Comparison of ENCODE assay signal across 23 cellular contexts in the genomic region with DNA sequence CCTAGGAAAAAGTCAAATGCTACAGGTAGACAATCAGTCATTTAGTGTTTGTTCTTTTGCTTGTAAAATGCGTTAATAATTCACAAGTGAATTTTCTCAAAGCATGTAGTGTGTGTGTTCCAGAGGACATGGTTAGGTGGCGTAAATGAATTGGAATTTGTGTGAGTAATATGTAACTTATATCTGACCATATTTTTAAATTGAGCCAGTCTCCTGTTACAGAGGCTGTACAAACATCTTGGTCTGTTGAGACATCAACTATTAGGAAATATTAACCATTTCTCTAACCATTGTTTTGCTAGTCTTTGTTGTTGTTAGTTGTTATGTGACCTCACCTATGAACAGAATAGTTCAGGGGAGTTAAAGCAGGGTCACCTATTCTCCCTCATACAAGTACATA. TPM values are rescaled to one million over a fixed set of nuclear protein-coding genes. Genes with fewer than 3 reads are reported as not detected.
A peak's percentile ranks its signal among the peaks of the same experiment; 100 is the strongest.
DNase-seq lines count a peak whose midpoint lies in the region; ATAC-seq, FAIRE-seq and TF ChIP-seq lines count a peak whose summit lies in the region.
"Had no signal": no experiment of that assay in that cellular context is flagged by ENCODE, and none has a peak within 500 bp of the region (broad histone marks: within the 10 kb centered on the region; RNA-seq: fewer than 3 reads in every experiment).

No MANE protein-coding gene starts in this region.

- no peaks in the 10 kb centered on the region for H3K27me3 ChIP-seq in astrocyte (ENCODE audit: insufficient read depth, low read length)
- H3K27me3 ChIP-seq: adrenal gland had no signal

- H3K4me1 Mint-ChIP-seq in astrocyte (ENCODE audit: low read depth, unreplicated experiment), result no peaks in the 10 kb centered on the region
- no peaks in the 10 kb centered on the region for H3K4me1 Mint-ChIP-seq in stimulated activated memory B cell treated with anti-CD40 and anti-IgM and Interleukin-4, amounts not matched to agents 10 μg/mL and 1 μg/mL and 100 μg/mL, for 72 hours

- H3K27ac Mint-ChIP-seq in astrocyte (ENCODE audit: unreplicated experiment), result no peak overlapping the region
- no peak overlapping the region for H3K27ac Mint-ChIP-seq in stimulated activated memory B cell treated with anti-CD40 and anti-IgM and Interleukin-4, amounts not matched to agents 10 μg/mL and 1 μg/mL and 100 μg/mL, for 72 hours
- H3K27ac Mint-ChIP-seq: activated T-cell treated with anti-CD3 and anti-CD28 coated beads, Interleukin-2, amount 50 U/mL, for 72 hours; natural killer cell treated with Interleukin-12 subunit alpha and Interleukin-12 subunit beta and Interleukin-15 and Interleukin-18, amount 100 ng/mL, for 72 hours had no signal

- H4K20me1 ChIP-seq in astrocyte (ENCODE audit: insufficient read depth, low read length), result no peaks in the 10 kb centered on the region

- no peak overlapping the region for H3K9ac ChIP-seq in astrocyte (ENCODE audit: low read length)

- H3K4me1 ChIP-seq in astrocyte (ENCODE audit: insufficient read depth, low read length), result peaks cover 2% of the 10 kb centered on the region
- H3K4me1 ChIP-seq: adrenal gland, lower lobe of right lung had no signal

- no peaks in the 10 kb centered on the region for H3K36me3 Mint-ChIP-seq in astrocyte (ENCODE audit: low read depth, unreplicated experiment)
- peaks cover 31% of the 10 kb centered on the region for H3K36me3 Mint-ChIP-seq in stimulated activated memory B cell treated with anti-CD40 and anti-IgM and Interleukin-4, amounts not matched to agents 10 μg/mL and 1 μg/mL and 100 μg/mL, for 72 hours

- no peak overlapping the region for H3K4me2 ChIP-seq in astrocyte (ENCODE audit: low read length)

- no peaks in the 10 kb centered on the region for H3K9me3 ChIP-seq in astrocyte (ENCODE audit: insufficient read depth, low read depth, low read length)
- H3K9me3 ChIP-seq: adrenal gland, lower lobe of right lung, thoracic aorta had no signal

- H3K36me3 ChIP-seq in astrocyte (ENCODE audit: insufficient read depth, low read length), result peaks cover 5% of the 10 kb centered on the region
- H3K36me3 ChIP-seq: adrenal gland, thoracic aorta had no signal

- H3K4me3 Mint-ChIP-seq in astrocyte (ENCODE audit: unreplicated experiment), result no peak overlapping the region
- H3K4me3 Mint-ChIP-seq in stimulated activated memory B cell treated with anti-CD40 and anti-IgM and Interleukin-4, amounts not matched to agents 10 μg/mL and 1 μg/mL and 100 μg/mL, for 72 hours, result no peak overlapping the region
- H3K4me3 Mint-ChIP-seq: activated T-cell treated with anti-CD3 and anti-CD28 coated beads, Interleukin-2, amount 50 U/mL, for 72 hours; natural killer cell treated with Interleukin-12 subunit alpha and Interleukin-12 subunit beta and Interleukin-15 and Interleukin-18, amount 100 ng/mL, for 72 hours had no signal

- H3K27me3 Mint-ChIP-seq in astrocyte (ENCODE audit: low read depth, unreplicated experiment), result no peaks in the 10 kb centered on the region
- H3K27me3 Mint-ChIP-seq in stimulated activated memory B cell treated with anti-CD40 and anti-IgM and Interleukin-4, amounts not matched to agents 10 μg/mL and 1 μg/mL and 100 μg/mL, for 72 hours, result no peaks in the 10 kb centered on the region
- H3K27me3 Mint-ChIP-seq: natural killer cell treated with Interleukin-12 subunit alpha and Interleukin-12 subunit beta and Interleukin-15 and Interleukin-18, amount 100 ng/mL, for 72 hours had no signal

- H3K4me3 ChIP-seq in astrocyte (ENCODE audit: insufficient read depth, low read depth, low read length) (no peak overlapping the region), fibroblast of villous mesenchyme (ENCODE audit: low read depth, low read length) (no peak overlapping the region)
- H3K4me3 ChIP-seq: adrenal gland, coronary artery, lower lobe of right lung, thoracic aorta had no signal

- peak; percentile 96 for DNase-seq in HPDE6-E6E7 (ENCODE audit: extremely low spot score)
- DNase-seq in astrocyte (ENCODE audit: low read depth), result peak; percentile 10
- DNase-seq in fibroblast of villous mesenchyme (ENCODE audit: low read depth), result peak; percentile 15
- peak; percentile 100 for DNase-seq in renal cortical epithelial cell (ENCODE audit: low read depth)
- no peak for DNase-seq in activated CD8-positive, alpha-beta memory T cell treated with anti-CD3 and anti-CD28 coated beads for 24 hours
- DNase-seq in NCI-H446 treated with DMSO at 0.1 percent for 48 hours (lab: John Stamatoyannopoulos, UW), result no peak
- DNase-seq: activated CD4-positive, alpha-beta T cell treated with anti-CD3 and anti-CD28 coated beads, Interleukin-2, amount 50 U/mL, for 4 hours; activated T-cell treated with anti-CD3 and anti-CD28 coated beads, Interleukin-2, amount 50 U/mL, for 72 hours; adrenal gland; lower lobe of right lung; MM.1S; NCI-H187 treated with DMSO at 0.1 percent for 48 hours; NCI-H524; OCI-M1; right cardiac atrium; stimulated activated CD4-positive, alpha-beta T cell treated with anti-CD3 and anti-CD28 coated beads, Interleukin-4, amount 100 ng/mL, for 1 hour had no signal

- no peaks in the 10 kb centered on the region for H3K79me2 ChIP-seq in astrocyte (ENCODE audit: insufficient read depth, low read length)

- no peak for ATAC-seq in GM18909 (IDR thresholded peaks at IDR 0.05; ENCODE audit: poor library complexity, unreplicated experiment)
- no peak for ATAC-seq in stimulated activated memory B cell treated with anti-CD40 and anti-IgM and Interleukin-4, amounts not matched to agents 10 μg/mL and 1 μg/mL and 100 μg/mL, for 72 hours
- ATAC-seq: activated T-cell treated with anti-CD3 and anti-CD28 coated beads, Interleukin-2, amount 50 U/mL, for 72 hours; natural killer cell treated with Interleukin-12 subunit alpha and Interleukin-12 subunit beta and Interleukin-15 and Interleukin-18, amount 100 ng/mL, for 72 hours; right cardiac atrium had no signal

- no peak for TF ChIP-seq CTCF in astrocyte (IDR thresholded peaks at IDR 0.05; ENCODE audit: insufficient read depth, low read depth, low read length)
- no peak for TF ChIP-seq CTCF in fibroblast of villous mesenchyme (IDR thresholded peaks at IDR 0.05; ENCODE audit: insufficient read depth, low read depth, low read length)

- H3K27ac ChIP-seq in astrocyte (ENCODE audit: low read depth, low read length), result no peak overlapping the region
- H3K27ac ChIP-seq: adrenal gland, C4-2B, coronary artery, lower lobe of right lung, thoracic aorta had no signal

- no peak overlapping the region for H2AFZ ChIP-seq in astrocyte (ENCODE audit: low read depth, low read length)

- no peaks in the 10 kb centered on the region for H3K9me3 Mint-ChIP-seq in astrocyte (ENCODE audit: unreplicated experiment)
- no peaks in the 10 kb centered on the region for H3K9me3 Mint-ChIP-seq in stimulated activated memory B cell treated with anti-CD40 and anti-IgM and Interleukin-4, amounts not matched to agents 10 μg/mL and 1 μg/mL and 100 μg/mL, for 72 hours
- H3K9me3 Mint-ChIP-seq: activated T-cell treated with anti-CD3 and anti-CD28 coated beads, Interleukin-2, amount 50 U/mL, for 72 hours; natural killer cell treated with Interleukin-12 subunit alpha and Interleukin-12 subunit beta and Interleukin-15 and Interleukin-18, amount 100 ng/mL, for 72 hours had no signal

- FAIRE-seq in astrocyte (lab: Jason Lieb, UNC), result no peak
- FAIRE-seq: HTR-8/SVneo had no signal

RNA-seq across cellular contexts. Expression of gene MCM8, which starts 22.7 kb away (rescaled TPM):
- total RNA-seq in astrocyte (5.0 and 5.7 TPM in 2 replicates), fibroblast of villous mesenchyme (8.4 and 13.0 TPM in 2 replicates), renal cortical epithelial cell (10.4 and 10.9 TPM in 2 replicates)

RNA-seq across cellular contexts. Expression of gene TRMT6, which starts 22.8 kb away (rescaled TPM):
- 14.4 and 16.4 TPM in 2 replicates for total RNA-seq in astrocyte
- 6.8 and 9.9 TPM in 2 replicates for total RNA-seq in fibroblast of villous mesenchyme
- total RNA-seq in renal cortical epithelial cell, result 15.1 and 18.8 TPM in 2 replicates

RNA-seq across cellular contexts. Expression of gene CRLS1, which starts 32.8 kb away (rescaled TPM):
- total RNA-seq in astrocyte (35.6 and 36.4 TPM in 2 replicates), fibroblast of villous mesenchyme (39.6 and 61.7 TPM in 2 replicates), renal cortical epithelial cell (62.3 and 84.2 TPM in 2 replicates)

Comparison
In these comparisons a context has a peak if more than half of its experiments do, and no peak if none do; other contexts are left out.
1. DNase-seq: peak in HPDE6-E6E7 (single experiment), astrocyte (single experiment), fibroblast of villous mesenchyme (single experiment) and renal cortical epithelial cell (single experiment); none in activated CD8-positive, alpha-beta memory T cell treated with anti-CD3 and anti-CD28 coated beads for 24 hours (single experiment) and NCI-H446 treated with DMSO at 0.1 percent for 48 hours (single experiment).